Comparison of ENCODE assay signal across 23 cellular contexts in genomic region chr2:119369845-119370244, GRCh38. TPM values are rescaled to one million over a fixed set of nuclear protein-coding genes. Genes with fewer than 3 reads are reported as not detected.
DNase-seq lines count a peak whose midpoint lies in the region; ATAC-seq and TF ChIP-seq lines count a peak whose summit lies in the region.
"Had no signal": no experiment of that assay in that cellular context is flagged by ENCODE, and none has a peak within 500 bp of the region (broad histone marks: within the 10 kb centered on the region; RNA-seq: fewer than 3 reads in every experiment).

No MANE protein-coding gene starts in this region.

- 54 to 71% (median 61%) methylated on average over 6 of the region's 6 CpGs for WGBS in heart left ventricle, 4 donors

- peaks cover 2% of the 10 kb centered on the region for H3K27me3 Mint-ChIP-seq in HFFc6 (ENCODE audit: insufficient read depth)
- H3K27me3 Mint-ChIP-seq: activated CD4-positive, alpha-beta T cell treated with anti-CD3 and anti-CD28 coated beads, Interleukin-2, amount 10 ng/mL, durations not matched to agents 7 days and 5 days; activated T-cell treated with anti-CD3 and anti-CD28 coated beads, Interleukin-2, amount 50 U/mL, for 24 hours; CD8-positive, alpha-beta memory T cell had no signal

- peaks cover 53% of the 10 kb centered on the region for H3K36me3 Mint-ChIP-seq in HFFc6 (ENCODE audit: low read depth)

- peak; percentile 21 to 31 (median 29) for ATAC-seq in heart left ventricle
- no peak for ATAC-seq in Right ventricle myocardium superior (ENCODE audit: poor library complexity)
- ATAC-seq: A549, body of pancreas had no signal

- peak overlapping the region in 8 of 12 donors; percentile 11 to 95 (median 56) for H3K27ac ChIP-seq in heart left ventricle
- peak overlapping the region; percentile 46 for H3K27ac ChIP-seq in substantia nigra (ENCODE audit: low read depth, low read length, poor library complexity, severe bottlenecking)
- H3K27ac ChIP-seq in SJCRH30 = no peak overlapping the region
- H3K27ac ChIP-seq: A549, adrenal gland, body of pancreas, WERI-Rb-1 had no signal

- H3K27me3 ChIP-seq in heart left ventricle (no peaks in the 10 kb centered on the region), adipocyte (replicated peaks; ENCODE audit: control insufficient read depth, insufficient read depth, low read length) (no peaks in the 10 kb centered on the region), SJCRH30 (no peaks in the 10 kb centered on the region)
- H3K27me3 ChIP-seq: adrenal gland, body of pancreas had no signal

- H3K4me3 Mint-ChIP-seq in HFFc6 = no peak overlapping the region
- H3K4me3 Mint-ChIP-seq: activated CD4-positive, alpha-beta T cell treated with anti-CD3 and anti-CD28 coated beads, Interleukin-2, amount 10 ng/mL, durations not matched to agents 7 days and 5 days had no signal

- peak in 4 of 12 donors; percentile 11 to 37 (median 28) for TF ChIP-seq CTCF in heart left ventricle (IDR thresholded peaks at IDR 0.05)
- no peak for TF ChIP-seq CTCF in HFFc6 (IDR thresholded peaks at IDR 0.05)

- H3K4me1 Mint-ChIP-seq in HFFc6 (ENCODE audit: low read depth) = peaks cover 23% of the 10 kb centered on the region

- H3K9me3 ChIP-seq in heart left ventricle (peaks cover 0 to 15% (median 1%) of the 10 kb centered on the region in 12 donors), adipocyte (ENCODE audit: control insufficient read depth, low read length) (no peaks in the 10 kb centered on the region), SJCRH30 (replicated peaks) (no peaks in the 10 kb centered on the region)
- H3K9me3 ChIP-seq: A549, adrenal gland had no signal

- H3K4me1 ChIP-seq in heart left ventricle (peaks cover 0 to 53% (median 33%) of the 10 kb centered on the region in 12 donors), adipocyte (ENCODE audit: control insufficient read depth, insufficient read depth, low read length) (peaks cover 33% of the 10 kb centered on the region), SJCRH30 (peaks cover 7% of the 10 kb centered on the region; the same call in 1 of the 2 replicates)

- H3K9ac ChIP-seq in adipocyte (ENCODE audit: low read length) = peak overlapping the region; percentile 96

- H3K9me3 Mint-ChIP-seq in HFFc6 = no peaks in the 10 kb centered on the region; the same call in 1 of the 2 replicates
- H3K9me3 Mint-ChIP-seq: activated CD4-positive, alpha-beta T cell treated with anti-CD3 and anti-CD28 coated beads, Interleukin-2, amount 10 ng/mL, durations not matched to agents 7 days and 5 days had no signal

- H3K36me3 ChIP-seq in heart left ventricle (peaks cover 4 to 68% (median 63%) of the 10 kb centered on the region in 9 donors), adipocyte (ENCODE audit: control insufficient read depth, insufficient read depth, low read length, severe bottlenecking) (peaks cover 66% of the 10 kb centered on the region), SJCRH30 (peaks cover 55% of the 10 kb centered on the region)

- H3K4me3 ChIP-seq in heart left ventricle = no peak overlapping the region
- peak overlapping the region; percentile 93 for H3K4me3 ChIP-seq in adipocyte (ENCODE audit: low read length)
- H3K4me3 ChIP-seq in SJCRH30 = no peak overlapping the region
- H3K4me3 ChIP-seq: A549, adrenal gland, body of pancreas, skin epidermis had no signal

- DNase-seq in heart left ventricle = peak in 2 of 5 donors; percentile 21 to 52
- no peak for DNase-seq in Right ventricle myocardium superior
- DNase-seq in adipocyte (ENCODE audit: low read depth) = no peak
- peak; percentile 87 for DNase-seq in myocyte (ENCODE audit: low read depth)
- peak in 4 of 49 donors; percentile 16 to 50 (median 28) for DNase-seq in substantia nigra (lab: John Stamatoyannopoulos, UW)
- DNase-seq in activated naive CD4-positive, alpha-beta T cell (lab: John Stamatoyannopoulos, UW) = no peak
- DNase-seq in HFFc6 = no peak
- DNase-seq in SJCRH30 = no peak
- DNase-seq: activated CD4-positive, alpha-beta T cell treated with anti-CD3 and anti-CD28 coated beads, Interleukin-2, amount 10 ng/mL, durations not matched to agents 7 days and 5 days; activated gamma-delta T cell treated with Interleukin-2 at 50 U/mL for 16 hours; activated T-cell treated with anti-CD3 and anti-CD28 coated beads, Interleukin-2, amount 50 U/mL, for 24 hours; adrenal gland; body of pancreas; CD8-positive, alpha-beta memory T cell; immature natural killer cell; NCI-H1105; NCI-H187 treated with DMSO at 0.1 percent for 48 hours; NCI-H2171; NCI-H82; stimulated activated naive CD4-positive, alpha-beta T cell; WERI-Rb-1 had no signal

- intact Hi-C loops in heart left ventricle (cut with DNase I) (loop anchor here in 5 of 10 donors (2.0 to 10.0 kb wide), 4 partner anchors 17 to 395 kb away; no protein-coding TSS in a partner anchor), Right ventricle myocardium superior (cut with DNase I) (no loop called here)

- TF ChIP-seq POLR2A in heart left ventricle (IDR thresholded peaks at IDR 0.05) = no peak

- no peak overlapping the region for H3K27ac Mint-ChIP-seq in HFFc6
- H3K27ac Mint-ChIP-seq: activated CD4-positive, alpha-beta T cell treated with anti-CD3 and anti-CD28 coated beads, Interleukin-2, amount 10 ng/mL, durations not matched to agents 7 days and 5 days had no signal

RNA-seq across cellular contexts. Expression of gene DBI, which starts 3.1 kb away (rescaled TPM):
- total RNA-seq in heart left ventricle (100 to 1,000 TPM; 208 to 502 (median 273) TPM), Right ventricle myocardium superior (284 TPM), myocyte (172 and 293 TPM in 2 replicates)
- polyA plus RNA-seq in heart left ventricle = 100 to 1,000 TPM; 520 to 868 TPM
- 470 TPM for polyA plus RNA-seq in myocyte (2012)
- total RNA-seq in HFFc6 (2021; fragmentation: NEBNext Ultra II Directional; extraction: Animal tissue kit (Norgen Biotek cat#: 25700)) = 100 to 1,000 TPM in 3 of 6 experiments, 10 to 100 TPM in 3; 76.6 to 139 (median 101) TPM
- 326 and 328 TPM in 2 replicates for total RNA-seq in SJCRH30 (2014; rRNA removed; shearing (Covaris generic))

RNA-seq across cellular contexts. Expression of gene C2orf76, which starts 3.2 kb away (rescaled TPM):
- 10 to 100 TPM in 1 of 9 donors, 1 to 10 TPM in 8; 1.7 to 11.8 (median 8.8) TPM for total RNA-seq in heart left ventricle
- polyA plus RNA-seq in heart left ventricle = 10 to 100 TPM; 11.3 to 13.8 TPM
- total RNA-seq in Right ventricle myocardium superior = 7.9 TPM
- total RNA-seq in myocyte = 10.9 and 15.8 TPM in 2 replicates
- polyA plus RNA-seq in myocyte (2012) = 14.3 TPM
- 10 to 100 TPM in 2 of 6 experiments, 1 to 10 TPM in 4; 6.6 to 10.5 (median 8.9) TPM for total RNA-seq in HFFc6 (2021; fragmentation: NEBNext Ultra II Directional; extraction: Animal tissue kit (Norgen Biotek cat#: 25700))
- 4.2 and 7.0 TPM in 2 replicates for total RNA-seq in SJCRH30 (2014; rRNA removed; shearing (Covaris generic))
